8 cellular contexts compared by ENCODE assay signal in genomic region chr10:62726142-62726541, GRCh38.
A peak's percentile ranks its signal among the peaks of the same experiment; 100 is the strongest.
DNase-seq lines count a peak whose midpoint lies in the region; ATAC-seq, FAIRE-seq and TF ChIP-seq lines count a peak whose summit lies in the region.

No MANE protein-coding gene starts in this region.

- WGBS in tibial nerve, 2 donors = 80 to 84% methylated on average over 5 of the region's 5 CpGs
- 66% methylated on average over 5 of the region's 5 CpGs for WGBS in esophagus muscularis mucosa

- DNase-seq in GM12892 (ENCODE audit: insufficient read length) = peak; percentile 23
- peak; percentile 29 for DNase-seq in inferior parietal cortex (ENCODE audit: extremely low spot score)
- no peak for DNase-seq in NCI-H82 (lab: John Stamatoyannopoulos, UW)
- DNase-seq in tibial nerve (ENCODE audit: low spot score in 2 of 2) = no peak
- no peak for DNase-seq in esophagus muscularis mucosa (ENCODE audit: extremely low spot score)
- DNase-seq in NCI-H345 (lab: John Stamatoyannopoulos, UW) = no peak

- H3K4me3 ChIP-seq in tibial nerve = no peak overlapping the region
- no peak overlapping the region for H3K4me3 ChIP-seq in esophagus muscularis mucosa

- H3K27ac ChIP-seq in tibial nerve (no peak overlapping the region), esophagus muscularis mucosa (replicated peaks in 1 of 4) (no peak overlapping the region)

- H3K27me3 ChIP-seq in tibial nerve (no peaks in the 10 kb centered on the region), esophagus muscularis mucosa (no peaks in the 10 kb centered on the region)

- intact Hi-C loops in esophagus muscularis mucosa (cut with DNase I) = no loop called here

- ATAC-seq in GM21360 (IDR thresholded peaks at IDR 0.05; ENCODE audit: unreplicated experiment) (peak; percentile 69), HG03442 (IDR thresholded peaks at IDR 0.05; ENCODE audit: unreplicated experiment) (peak; percentile 98)

- H3K4me1 ChIP-seq in tibial nerve (no peaks in the 10 kb centered on the region), esophagus muscularis mucosa (no peaks in the 10 kb centered on the region)

- TF ChIP-seq EP300 in tibial nerve (IDR thresholded peaks at IDR 0.05) (no peak), esophagus muscularis mucosa (IDR thresholded peaks at IDR 0.05) (no peak)

- FAIRE-seq in GM12892 (lab: Jason Lieb, UNC) = peak; percentile 84

- no peaks in the 10 kb centered on the region for H3K9me3 ChIP-seq in tibial nerve
- H3K9me3 ChIP-seq in esophagus muscularis mucosa = no peaks in the 10 kb centered on the region

- H3K36me3 ChIP-seq in tibial nerve = no peaks in the 10 kb centered on the region
- H3K36me3 ChIP-seq in esophagus muscularis mucosa = no peaks in the 10 kb centered on the region

- no peak for TF ChIP-seq POLR2A in GM12892 (IDR thresholded peaks at IDR 0.05; ENCODE audit: low read depth, low read length)
- TF ChIP-seq POLR2A in tibial nerve (IDR thresholded peaks at IDR 0.05) = no peak
- TF ChIP-seq POLR2A in esophagus muscularis mucosa (IDR thresholded peaks at IDR 0.05; ENCODE audit: low read depth) = no peak

- TF ChIP-seq CTCF in tibial nerve (IDR thresholded peaks at IDR 0.05) (no peak), esophagus muscularis mucosa (IDR thresholded peaks at IDR 0.05) (no peak)

Comparison
In these comparisons a context has a peak if more than half of its experiments do, and no peak if none do; other contexts are left out.
1. DNase-seq: peak in GM12892 (single experiment) and inferior parietal cortex (single experiment); none in NCI-H82 (single experiment), tibial nerve (0 of 2), esophagus muscularis mucosa (single experiment) and NCI-H345 (single experiment).